In genomic region chr3:168081171-168081771, GRCh38 we compare ENCODE assay signal across 1 cellular context.
TF ChIP-seq lines count a peak whose summit lies in the region.

No MANE protein-coding gene starts in this region.

TF ChIP-seq in K562, 482 proteins besides CTCF, POLR2A, EP300 and RAD21 (continued from another document):
- TF ChIP-seq PRPF4 (IDR thresholded peaks at IDR 0.05; ENCODE audit: insufficient read depth, low read depth, low read length, poor library complexity, severe bottlenecking) (no peak), CUX1 (CRISPR knock-in tag; IDR thresholded peaks at IDR 0.05) (no peak), MBD2 (IDR thresholded peaks at IDR 0.05; ENCODE audit: borderline replicate concordance, low read depth) (no peak), AFF4 (CRISPR knock-in tag; IDR thresholded peaks at IDR 0.05) (no peak), MIER1 (IDR thresholded peaks at IDR 0.05; ENCODE audit: low read depth) (no peak), ATF4 (CRISPR knock-in tag; IDR thresholded peaks at IDR 0.05) (no peak), ZNF347 (CRISPR knock-in tag; IDR thresholded peaks at IDR 0.05; ENCODE audit: low read depth) (no peak), ELF2 (CRISPR knock-in tag; IDR thresholded peaks at IDR 0.05) (no peak), ZNF140 (CRISPR knock-in tag; IDR thresholded peaks at IDR 0.05) (no peak), CHCHD3 (CRISPR knock-in tag; IDR thresholded peaks at IDR 0.05) (no peak), SREBF2 (CRISPR knock-in tag; IDR thresholded peaks at IDR 0.05) (no peak), IRF2 (CRISPR knock-in tag; IDR thresholded peaks at IDR 0.05) (no peak), HDAC8 (tag; IDR thresholded peaks at IDR 0.05) (no peak), SAFB (IDR thresholded peaks at IDR 0.05; ENCODE audit: borderline replicate concordance, low read depth, low read length) (no peak), SRSF9 (IDR thresholded peaks at IDR 0.05; ENCODE audit: borderline replicate concordance, low read depth, low read length) (no peak)
